In the genomic region with DNA sequence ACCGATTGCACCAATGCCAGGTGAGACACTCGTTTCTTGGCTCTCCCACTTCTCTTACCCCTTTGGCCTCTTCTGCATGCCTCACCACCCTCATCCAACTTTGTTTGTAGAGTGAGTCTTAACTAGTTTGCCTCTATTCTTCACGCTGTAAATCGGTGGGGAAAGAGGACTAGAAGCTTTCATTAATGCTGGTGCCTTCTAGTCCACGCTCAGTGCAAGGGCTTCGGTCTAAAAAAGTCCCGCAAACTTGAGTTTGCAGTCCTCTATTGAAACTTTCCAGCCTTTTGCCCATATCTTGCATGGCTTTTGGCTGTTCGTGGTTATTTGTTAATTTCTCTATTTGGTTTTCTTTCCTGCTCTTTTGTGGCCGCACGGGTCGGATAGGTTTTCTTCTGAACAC, we compare ENCODE assay signal across 14 cellular contexts. TPM values are rescaled to one million over a fixed set of nuclear protein-coding genes. Genes with fewer than 3 reads are reported as not detected.
DNase-seq lines count a peak whose midpoint lies in the region; TF ChIP-seq lines count a peak whose summit lies in the region.
"Had no signal": no experiment of that assay in that cellular context is flagged by ENCODE, and none has a peak within 500 bp of the region (broad histone marks: within the 10 kb centered on the region; RNA-seq: fewer than 3 reads in every experiment).

No MANE protein-coding gene starts in this region.

- intact Hi-C loops in Caco-2 (cut with micrococcal nuclease; ENCODE audit: unreplicated experiment): no loop called here

- peaks cover 0 to 5% (median 0%) of the 10 kb centered on the region in 3 donors for H3K9me3 Mint-ChIP-seq in IgD-negative memory B cell
- H3K9me3 Mint-ChIP-seq in endothelial cell (ENCODE audit: unreplicated experiment): no peaks in the 10 kb centered on the region
- no peaks in the 10 kb centered on the region for H3K9me3 Mint-ChIP-seq in progenitor cell of endocrine pancreas (ENCODE audit: low read depth)
- no peaks in the 10 kb centered on the region for H3K9me3 Mint-ChIP-seq in Caco-2 (ENCODE audit: unreplicated experiment)
- H3K9me3 Mint-ChIP-seq: stimulated activated naive CD8-positive, alpha-beta T cell treated with anti-CD3 and anti-CD28 coated beads, Interleukin-15, Interleukin-2, amounts not matched to agents 100 ng/mL and 50 ng/mL, for 24 hours had no signal

- H3K9me3 ChIP-seq in Caco-2: no peaks in the 10 kb centered on the region
- H3K9me3 ChIP-seq: spleen had no signal

- H3K4me1 Mint-ChIP-seq in IgD-negative memory B cell (no peaks in the 10 kb centered on the region), endothelial cell (ENCODE audit: unreplicated experiment) (peaks cover 6% of the 10 kb centered on the region), progenitor cell of endocrine pancreas (ENCODE audit: low read depth) (peaks cover 9% of the 10 kb centered on the region), Caco-2 (ENCODE audit: low read depth, unreplicated experiment) (no peaks in the 10 kb centered on the region)

- no TSS peak for BruUV-seq in Caco-2 (replicated peaks; lab: Mats Ljungman, UMichigan)

- no peaks in the 10 kb centered on the region for H3K36me3 ChIP-seq in Caco-2 (ENCODE audit: control insufficient read depth, insufficient read depth, low read length)
- H3K36me3 ChIP-seq: spleen had no signal

- no peaks in the 10 kb centered on the region for H3K4me1 ChIP-seq in Caco-2

- H3K27me3 ChIP-seq in Caco-2 (replicated peaks; ENCODE audit: control insufficient read depth, insufficient read depth, low read length): no peaks in the 10 kb centered on the region

- H3K27me3 Mint-ChIP-seq in IgD-negative memory B cell (peaks cover 14% of the 10 kb centered on the region), endothelial cell (ENCODE audit: unreplicated experiment) (peaks cover 9% of the 10 kb centered on the region), progenitor cell of endocrine pancreas (peaks cover 59% of the 10 kb centered on the region), Caco-2 (ENCODE audit: insufficient read depth, unreplicated experiment) (no peaks in the 10 kb centered on the region)

- peak; percentile 15 for DNase-seq in ELF-1 (ENCODE audit: low read depth, low spot score)
- DNase-seq in endothelial cell (ENCODE audit: low spot score): no peak
- DNase-seq in progenitor cell of endocrine pancreas (ENCODE audit: low spot score, unreplicated experiment): no peak
- DNase-seq in stimulated activated CD8-positive, alpha-beta memory T cell treated with anti-CD3 and anti-CD28 coated beads, Interleukin-4, amount 100 ng/mL, for 48 hours: no peak
- no peak for DNase-seq in activated CD8-positive, alpha-beta memory T cell treated with anti-CD3 and anti-CD28 coated beads, Interleukin-2, amount 50 U/mL, for 48 hours
- no peak for DNase-seq in Caco-2
- DNase-seq: effector CD4-positive, alpha-beta T cell; EL; kidney glomerular epithelial cell; NCI-H2107; SHP77 treated with DMSO at 0.1 percent for 48 hours had no signal

- POLR2A ChIA-PET in Caco-2 (lab: Charles Lee): no interaction called here

- H3K4me3 Mint-ChIP-seq in IgD-negative memory B cell (peak overlapping the region; percentile 48 to 83 (median 72)), endothelial cell (ENCODE audit: unreplicated experiment) (peak overlapping the region; percentile 86), progenitor cell of endocrine pancreas (ENCODE audit: low read depth) (peak overlapping the region; percentile 93), Caco-2 (ENCODE audit: unreplicated experiment) (no peak overlapping the region)

- no peak overlapping the region for H3K4me3 ChIP-seq in Caco-2 (ENCODE audit: low read depth, low read length)

- H3K27ac Mint-ChIP-seq in IgD-negative memory B cell (no peak overlapping the region), endothelial cell (ENCODE audit: unreplicated experiment) (no peak overlapping the region), progenitor cell of endocrine pancreas (no peak overlapping the region), Caco-2 (ENCODE audit: unreplicated experiment) (no peak overlapping the region)
- H3K27ac Mint-ChIP-seq: stimulated activated naive CD8-positive, alpha-beta T cell treated with anti-CD3 and anti-CD28 coated beads, Interleukin-15, Interleukin-2, amounts not matched to agents 100 ng/mL and 50 ng/mL, for 24 hours had no signal

- CTCF ChIA-PET in Caco-2 (lab: Charles Lee): no interaction called here

- peaks cover 2% of the 10 kb centered on the region for H3K36me3 Mint-ChIP-seq in IgD-negative memory B cell
- H3K36me3 Mint-ChIP-seq in endothelial cell (ENCODE audit: low read depth, unreplicated experiment): no peaks in the 10 kb centered on the region
- H3K36me3 Mint-ChIP-seq in progenitor cell of endocrine pancreas (ENCODE audit: insufficient read depth): no peaks in the 10 kb centered on the region
- no peaks in the 10 kb centered on the region for H3K36me3 Mint-ChIP-seq in Caco-2 (ENCODE audit: insufficient read depth, unreplicated experiment)

- TF ChIP-seq CTCF in endothelial cell (IDR thresholded peaks at IDR 0.05; ENCODE audit: unreplicated experiment): no peak
- TF ChIP-seq CTCF in progenitor cell of endocrine pancreas (IDR thresholded peaks at IDR 0.05; ENCODE audit: unreplicated experiment): no peak
- no peak for TF ChIP-seq CTCF in Caco-2 (IDR thresholded peaks at IDR 0.05; ENCODE audit: insufficient read depth in 1 of 2, low read depth in 1 of 2, low read length in 1 of 2, severe bottlenecking in 1 of 2, unreplicated experiment in 1 of 2)

RNA-seq across cellular contexts. Expression of gene DACH2, which starts 0.8 kb away (rescaled TPM):
- polyA plus RNA-seq in IgD-negative memory B cell: not detected
- 0.08 TPM for total RNA-seq in endothelial cell (ENCODE audit: unreplicated experiment)
- total RNA-seq in progenitor cell of endocrine pancreas: 1.5 and 3.6 TPM in 2 replicates
- total RNA-seq in Caco-2 (2022): not detected in 2 replicates
- total RNA-seq: spleen had no signal
- polyA plus RNA-seq: spleen had no signal
